18 cellular contexts compared by ENCODE assay signal in the genomic region with DNA sequence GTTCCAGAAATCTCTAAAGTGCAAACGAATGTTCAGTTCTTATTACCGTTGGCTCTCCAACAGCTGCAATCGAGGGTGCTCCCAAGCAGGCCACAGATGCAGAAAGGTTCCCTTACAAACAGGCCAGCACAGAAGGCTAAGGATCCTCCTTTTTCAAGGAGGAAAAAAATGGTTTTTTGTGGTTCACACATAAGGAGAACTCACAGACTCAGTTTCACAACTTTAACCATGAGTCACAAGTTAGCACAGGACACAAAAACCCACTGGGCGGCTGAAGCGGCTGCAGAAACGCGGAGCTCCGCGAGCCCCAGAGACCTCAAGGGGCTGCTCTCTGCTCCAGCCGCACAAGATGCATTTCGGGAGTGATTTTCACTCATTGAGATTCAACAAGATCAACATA.
"Had no signal": no experiment of that assay in that cellular context is flagged by ENCODE, and none has a peak within 500 bp of the region (broad histone marks: within the 10 kb centered on the region; RNA-seq: fewer than 3 reads in every experiment).

No MANE protein-coding gene starts in this region.

- H3K36me3 Mint-ChIP-seq: activated CD4-positive, alpha-beta memory T cell treated with anti-CD3 and anti-CD28 coated beads for 36 hours; activated naive CD8-positive, alpha-beta T cell treated with anti-CD3 and anti-CD28 coated beads for 36 hours had no signal

- H3K9me3 ChIP-seq: ascending aorta, esophagus muscularis mucosa, mucosa of descending colon, ovary, stomach, thoracic aorta had no signal

- H3K36me3 ChIP-seq: ascending aorta, esophagus muscularis mucosa, ovary, stomach, thoracic aorta had no signal

- H3K4me3 ChIP-seq: ascending aorta, esophagus muscularis mucosa, mucosa of descending colon, ovary, skin epidermis, stomach, thoracic aorta had no signal

- H3K27ac Mint-ChIP-seq: activated CD4-positive, alpha-beta memory T cell treated with anti-CD3 and anti-CD28 coated beads for 36 hours; activated naive CD8-positive, alpha-beta T cell treated with anti-CD3 and anti-CD28 coated beads for 36 hours; nephron progenitor cell had no signal

- ATAC-seq: left colon, mucosa of descending colon had no signal

- H3K27me3 ChIP-seq: ascending aorta, ovary had no signal

- H3K4me3 Mint-ChIP-seq: activated CD4-positive, alpha-beta memory T cell treated with anti-CD3 and anti-CD28 coated beads for 36 hours; activated naive CD8-positive, alpha-beta T cell treated with anti-CD3 and anti-CD28 coated beads for 36 hours; nephron progenitor cell had no signal

- DNase-seq: activated CD4-positive, alpha-beta memory T cell treated with anti-CD3 and anti-CD28 coated beads for 36 hours; activated gamma-delta T cell; activated naive CD8-positive, alpha-beta T cell treated with anti-CD3 and anti-CD28 coated beads for 36 hours; activated T-cell treated with anti-CD3 and anti-CD28 coated beads, Interleukin-2, amount 50 U/mL, for 48 hours; foreskin fibroblast; glutamatergic neuron; left colon; mucosa of descending colon; nephron progenitor cell; ovary; stimulated activated CD4-positive, alpha-beta T cell treated with anti-CD3 and anti-CD28 coated beads, Interleukin-4, amount 100 ng/mL, for 4 hours; stomach; T-helper 9 cell had no signal

- H3K4me1 Mint-ChIP-seq: activated naive CD8-positive, alpha-beta T cell treated with anti-CD3 and anti-CD28 coated beads for 36 hours had no signal

- H3K4me1 ChIP-seq: ascending aorta, esophagus muscularis mucosa, stomach had no signal

- H3K27ac ChIP-seq: ascending aorta, esophagus muscularis mucosa, ovary, skin epidermis, stomach, thoracic aorta, VCaP had no signal

- H3K9me3 Mint-ChIP-seq: activated CD4-positive, alpha-beta memory T cell treated with anti-CD3 and anti-CD28 coated beads for 36 hours; activated naive CD8-positive, alpha-beta T cell treated with anti-CD3 and anti-CD28 coated beads for 36 hours; nephron progenitor cell had no signal
